ENCODE assay signal across 11 cellular contexts in the genomic region with DNA sequence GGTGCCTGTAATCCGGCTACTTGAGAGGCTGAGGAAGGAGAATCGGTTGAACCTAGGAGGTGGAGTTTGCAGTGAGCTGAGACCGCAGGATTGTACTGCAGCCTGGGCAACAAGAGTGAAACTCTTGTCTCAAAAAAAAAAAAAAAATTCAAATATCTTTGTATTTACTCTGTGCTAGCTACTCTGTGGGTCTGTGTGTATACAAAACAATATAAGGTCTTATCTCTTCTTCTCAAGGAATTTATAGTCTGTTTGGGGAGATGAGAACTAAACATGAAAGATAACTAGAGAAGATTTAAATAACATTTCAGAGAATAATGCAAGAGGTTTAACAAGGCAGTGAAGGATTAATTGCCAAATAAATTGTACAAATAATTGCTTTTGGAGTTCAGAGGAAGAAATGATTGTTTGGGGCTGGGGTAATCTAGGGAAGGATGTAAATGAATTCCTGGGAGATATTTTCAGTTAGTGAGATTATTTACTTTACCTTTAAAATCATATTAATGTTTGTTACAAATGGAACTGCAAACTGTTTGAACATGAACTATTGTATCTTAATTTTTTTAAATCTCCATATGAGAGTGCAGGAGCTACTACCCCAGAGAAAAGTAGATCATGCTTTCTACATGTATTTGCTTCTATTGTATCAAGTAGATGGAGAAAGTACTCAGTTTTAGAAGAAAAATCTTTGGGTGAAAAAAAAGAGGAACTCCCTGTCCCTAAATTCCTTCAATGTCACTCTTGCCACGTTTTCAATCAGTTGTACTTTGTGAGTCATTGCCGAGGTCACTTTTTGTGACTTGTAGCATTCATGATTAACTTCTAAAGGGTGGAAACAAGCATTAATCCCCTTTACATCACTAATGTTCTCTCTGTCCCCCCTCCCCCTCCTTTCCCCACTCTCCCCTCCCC. TPM values are rescaled to one million over a fixed set of nuclear protein-coding genes. Genes with fewer than 3 reads are reported as not detected.
A peak's percentile ranks its signal among the peaks of the same experiment; 100 is the strongest.
DNase-seq lines count a peak whose midpoint lies in the region; ATAC-seq and TF ChIP-seq lines count a peak whose summit lies in the region.
"Had no signal": no experiment of that assay in that cellular context is flagged by ENCODE, and none has a peak within 500 bp of the region (broad histone marks: within the 10 kb centered on the region; RNA-seq: fewer than 3 reads in every experiment).

No MANE protein-coding gene starts in this region.

- peak overlapping the region; percentile 50 for H3K27ac Mint-ChIP-seq in activated B cell treated with CpG ODN at 0.5 μM for 24 hours
- peak overlapping the region; percentile 57 to 85 (median 70) for H3K27ac Mint-ChIP-seq in nephron

- no peaks in the 10 kb centered on the region for H3K9me3 Mint-ChIP-seq in activated B cell treated with CpG ODN at 0.5 μM for 24 hours
- H3K9me3 Mint-ChIP-seq in nephron, result no peaks in the 10 kb centered on the region

- in situ Hi-C loops in Caki2 (cut with HindIII; ENCODE audit: low pct_unique_long_range_greater_than_20kb, low sequenced_read_pairs), result no loop called here

- CTCF ChIA-PET in activated B cell treated with CpG ODN at 0.5 μM for 24 hours (lab: Charles Lee), result interaction anchor here (0.7 kb wide), 1 partner anchor 1493 kb away, joined by 3 read pairs; no protein-coding TSS in a partner anchor

- intact Hi-C loops in activated B cell treated with CpG ODN at 0.5 μM for 24 hours (cut with micrococcal nuclease), result no loop called here

- DNase-seq in Caki2 (ENCODE audit: low read depth) (peak; percentile 68), LNCaP clone FGC (ENCODE audit: low read depth) (peak; percentile 82), activated B cell treated with CpG ODN at 0.5 μM for 24 hours (no peak), 8988T (no peak), NCI-H2227 (lab: John Stamatoyannopoulos, UW; ENCODE audit: unreplicated experiment) (no peak)
- DNase-seq in activated CD8-positive, alpha-beta memory T cell treated with anti-CD3 and anti-CD28 coated beads for 24 hours, result no peak
- DNase-seq: body of pancreas, foreskin keratinocyte, NCI-H1092 treated with DMSO at 0.1 percent for 48 hours had no signal

- no peak overlapping the region for H3K4me3 Mint-ChIP-seq in activated B cell treated with CpG ODN at 0.5 μM for 24 hours
- no peak overlapping the region for H3K4me3 Mint-ChIP-seq in nephron

- H3K27me3 Mint-ChIP-seq in activated B cell treated with CpG ODN at 0.5 μM for 24 hours (no peaks in the 10 kb centered on the region), nephron (ENCODE audit: low read depth) (no peaks in the 10 kb centered on the region)

- ATAC-seq in activated B cell treated with CpG ODN at 0.5 μM for 24 hours (ENCODE audit: low read depth), result no peak
- no peak for ATAC-seq in GM18870 (IDR thresholded peaks at IDR 0.05; ENCODE audit: unreplicated experiment)
- ATAC-seq: body of pancreas, foreskin keratinocyte had no signal

- POLR2A ChIA-PET in activated B cell treated with CpG ODN at 0.5 μM for 24 hours (lab: Charles Lee), result interaction anchor here (0.5 kb wide), 1 partner anchor 20 kb away, joined by 4 read pairs; no protein-coding TSS in a partner anchor

- H3K36me3 Mint-ChIP-seq in activated B cell treated with CpG ODN at 0.5 μM for 24 hours (ENCODE audit: low read depth), result peaks cover 50% of the 10 kb centered on the region
- no peaks in the 10 kb centered on the region for H3K36me3 Mint-ChIP-seq in nephron (ENCODE audit: low read depth)

- no peak overlapping the region for H3K4me3 ChIP-seq in LNCaP clone FGC (ENCODE audit: low read depth, low read length)
- H3K4me3 ChIP-seq: body of pancreas had no signal

- TF ChIP-seq CTCF in LNCaP clone FGC (IDR thresholded peaks at IDR 0.05; ENCODE audit: control insufficient read depth, extremely low read depth, insufficient read depth) (no peak), activated B cell treated with CpG ODN at 0.5 μM for 24 hours (IDR thresholded peaks at IDR 0.05) (no peak), nephron (IDR thresholded peaks at IDR 0.05; ENCODE audit: unreplicated experiment in 3 of 3) (no peak)

- peaks cover 92% of the 10 kb centered on the region for H3K4me1 Mint-ChIP-seq in activated B cell treated with CpG ODN at 0.5 μM for 24 hours
- H3K4me1 Mint-ChIP-seq in nephron, result peaks cover 46% of the 10 kb centered on the region

RNA-seq across cellular contexts. Expression of a gene that starts 39.0 kb away (rescaled TPM):
- 26.5 and 30.2 TPM in 2 replicates for total RNA-seq in Caki2 (2014; rRNA removed; shearing (Covaris generic); ENCODE audit: low replicate concordance)
- 186 and 187 TPM in 2 replicates for total RNA-seq in activated B cell treated with CpG ODN at 0.5 μM for 24 hours

Comparison
In these comparisons a context has a peak if more than half of its experiments do, and no peak if none do; other contexts are left out.
1. DNase-seq: peak in Caki2 (single experiment) and LNCaP clone FGC (single experiment); none in activated B cell treated with CpG ODN at 0.5 μM for 24 hours (single experiment), 8988T (single experiment), activated CD8-positive, alpha-beta memory T cell treated with anti-CD3 and anti-CD28 coated beads for 24 hours (single experiment) and NCI-H2227 (single experiment).